ENCODE assay signal across 33 cellular contexts in genomic region chr18:30683836-30684235, GRCh38.
"Had no signal": no experiment of that assay in that cellular context is flagged by ENCODE, and none has a peak within 500 bp of the region (broad histone marks: within the 10 kb centered on the region; RNA-seq: fewer than 3 reads in every experiment).

No MANE protein-coding gene starts in this region.

- ATAC-seq: activated CD8-positive, alpha-beta T cell treated with anti-CD3 and anti-CD28 coated beads for 36 hours; activated naive CD4-positive, alpha-beta T cell treated with anti-CD3 and anti-CD28 coated beads, Interleukin-2, amount 50 U/mL, for 72 hours; activated T-cell treated with anti-CD3 and anti-CD28 coated beads, Interleukin-2, amount 50 U/mL, for 4 hours; activated T-cell treated with anti-CD3 and anti-CD28 coated beads, Interleukin-2, amount 50 U/mL, for 72 hours; activated T-helper 17 cell treated with anti-CD3 and anti-CD28 coated beads, Interleukin-2, amount 50 U/mL, for 72 hours had no signal

- H3K27me3 Mint-ChIP-seq: activated B cell treated with CpG ODN at 0.5 μM for 24 hours; activated CD4-positive, alpha-beta memory T cell treated with anti-CD3 and anti-CD28 coated beads for 36 hours; activated CD4-positive, alpha-beta T cell treated with anti-CD3 and anti-CD28 coated beads, Interleukin-2, amount 10 ng/mL, durations not matched to agents 24 days and 14 days; activated CD8-positive, alpha-beta T cell treated with anti-CD3 and anti-CD28 coated beads for 36 hours; activated naive CD8-positive, alpha-beta T cell treated with anti-CD3 and anti-CD28 coated beads for 36 hours; activated T-helper 17 cell treated with anti-CD3 and anti-CD28 coated beads, Interleukin-2, amount 50 U/mL, for 72 hours had no signal

- H3K36me3 ChIP-seq: adrenal gland, ascending aorta had no signal

- H3K4me3 Mint-ChIP-seq: activated B cell treated with CpG ODN at 0.5 μM for 24 hours; activated CD4-positive, alpha-beta memory T cell treated with anti-CD3 and anti-CD28 coated beads for 36 hours; activated CD4-positive, alpha-beta T cell treated with anti-CD3 and anti-CD28 coated beads, Interleukin-2, amount 10 ng/mL, durations not matched to agents 24 days and 14 days; activated CD8-positive, alpha-beta T cell treated with anti-CD3 and anti-CD28 coated beads for 36 hours; activated naive CD4-positive, alpha-beta T cell treated with anti-CD3 and anti-CD28 coated beads for 36 hours; activated naive CD8-positive, alpha-beta T cell treated with anti-CD3 and anti-CD28 coated beads for 36 hours; activated T-cell treated with anti-CD3 and anti-CD28 coated beads, Interleukin-2, amount 50 U/mL, for 4 hours; activated T-cell treated with anti-CD3 and anti-CD28 coated beads, Interleukin-2, amount 50 U/mL, for 72 hours; activated T-helper 1 cell treated with anti-CD3 and anti-CD28 coated beads, Interleukin-12 subunit alpha, Interleukin-12 subunit beta, Interleukin-2, Interleukin-4 antibody, amounts not matched to agents 30 ng/mL and 10 ng/mL and 1 ng/mL, durations not matched to agents 14 hours and 24 hours and 36 hours; activated T-helper 17 cell treated with anti-CD3 and anti-CD28 coated beads, Interleukin-2, amount 50 U/mL, for 72 hours; brain; T-helper 1 cell treated with Interleukin-12 subunit alpha and Interleukin-12 subunit beta and Interleukin-4 antibody, amounts not matched to agents 30 μg/mL and 1 μg/mL, for 36 hours; T-helper 2 cell treated with Interferon-gamma antibody and Interleukin-4, amounts not matched to agents 5 μg/mL and 100 μg/mL, for 36 hours had no signal

- H3K4me3 ChIP-seq: adrenal gland, ascending aorta had no signal

- H3K27ac Mint-ChIP-seq: activated B cell treated with CpG ODN at 0.5 μM for 24 hours; activated CD4-positive, alpha-beta memory T cell treated with anti-CD3 and anti-CD28 coated beads for 36 hours; activated CD4-positive, alpha-beta T cell treated with anti-CD3 and anti-CD28 coated beads, Interleukin-2, amount 10 ng/mL, durations not matched to agents 24 days and 14 days; activated CD8-positive, alpha-beta T cell treated with anti-CD3 and anti-CD28 coated beads for 36 hours; activated naive CD4-positive, alpha-beta T cell treated with anti-CD3 and anti-CD28 coated beads for 36 hours; activated naive CD4-positive, alpha-beta T cell treated with anti-CD3 and anti-CD28 coated beads, Interleukin-2, amount 50 U/mL, for 72 hours; activated naive CD8-positive, alpha-beta T cell treated with anti-CD3 and anti-CD28 coated beads for 36 hours; activated T-cell treated with anti-CD3 and anti-CD28 coated beads, Interleukin-2, amount 50 U/mL, for 72 hours; activated T-helper 1 cell treated with anti-CD3 and anti-CD28 coated beads, Interleukin-12 subunit alpha, Interleukin-12 subunit beta, Interleukin-2, Interleukin-4 antibody, amounts not matched to agents 30 ng/mL and 10 ng/mL and 1 ng/mL, durations not matched to agents 14 hours and 24 hours and 36 hours; activated T-helper 17 cell treated with anti-CD3 and anti-CD28 coated beads, Interleukin-2, amount 50 U/mL, for 72 hours; brain; T-helper 1 cell treated with Interleukin-12 subunit alpha and Interleukin-12 subunit beta and Interleukin-4 antibody, amounts not matched to agents 30 μg/mL and 1 μg/mL, for 36 hours; T-helper 2 cell treated with Interferon-gamma antibody and Interleukin-4, amounts not matched to agents 5 μg/mL and 100 μg/mL, for 36 hours had no signal

- DNase-seq: activated B cell treated with CpG ODN at 0.5 μM for 24 hours; activated CD4-positive, alpha-beta memory T cell treated with anti-CD3 and anti-CD28 coated beads for 36 hours; activated CD4-positive, alpha-beta T cell treated with anti-CD3 and anti-CD28 coated beads for 4 hours; activated CD4-positive, alpha-beta T cell treated with anti-CD3 and anti-CD28 coated beads, Interleukin-2, amount 10 ng/mL, durations not matched to agents 24 days and 14 days; activated CD4-positive, alpha-beta T cell treated with anti-CD3 and anti-CD28 coated beads, Interleukin-2, amount 50 U/mL, for 1 hour; activated CD4-positive, alpha-beta T cell treated with anti-CD3 and anti-CD28 coated beads, Interleukin-2, amount 50 U/mL, for 4 hours; activated CD4-positive, CD25-positive, alpha-beta regulatory T cell treated with anti-CD3 and anti-CD28 coated beads, Interleukin-2, amount 50 U/mL, for 72 hours; activated CD8-positive, alpha-beta memory T cell treated with anti-CD3 and anti-CD28 coated beads, Interleukin-2, amount 50 U/mL, for 4 hours; activated CD8-positive, alpha-beta T cell treated with anti-CD3 and anti-CD28 coated beads for 36 hours; activated effector memory CD4-positive, alpha-beta T cell treated with anti-CD3 and anti-CD28 coated beads, Interleukin-2, amount 50 U/mL, for 16 hours; activated gamma-delta T cell treated with Interleukin-2 at 50 U/mL for 16 hours; activated naive CD4-positive, alpha-beta T cell; activated naive CD4-positive, alpha-beta T cell treated with anti-CD3 and anti-CD28 coated beads for 36 hours; activated naive CD4-positive, alpha-beta T cell treated with anti-CD3 and anti-CD28 coated beads, Interleukin-2, amount 50 U/mL, for 16 hours; activated naive CD8-positive, alpha-beta T cell treated with anti-CD3 and anti-CD28 coated beads for 36 hours; activated T-cell treated with anti-CD3 and anti-CD28 coated beads for 4 hours; activated T-cell treated with anti-CD3 and anti-CD28 coated beads, Interleukin-2, amount 50 U/mL, for 1 hour; activated T-cell treated with anti-CD3 and anti-CD28 coated beads, Interleukin-2, amount 50 U/mL, for 4 hours; activated T-cell treated with anti-CD3 and anti-CD28 coated beads, Interleukin-2, amount 50 U/mL, for 72 hours; adrenal gland; amygdala; anterior cingulate cortex; central memory CD4-positive, alpha-beta T cell; T-helper 1 cell; T-helper 2 cell; T-helper 9 cell had no signal

- H3K9me3 Mint-ChIP-seq: activated B cell treated with CpG ODN at 0.5 μM for 24 hours; activated naive CD8-positive, alpha-beta T cell treated with anti-CD3 and anti-CD28 coated beads for 36 hours; brain had no signal

- H3K4me1 ChIP-seq: adrenal gland, ascending aorta had no signal

- H3K4me1 Mint-ChIP-seq: activated B cell treated with CpG ODN at 0.5 μM for 24 hours; activated CD4-positive, alpha-beta T cell treated with anti-CD3 and anti-CD28 coated beads, Interleukin-2, amount 10 ng/mL, durations not matched to agents 24 days and 14 days; activated naive CD8-positive, alpha-beta T cell treated with anti-CD3 and anti-CD28 coated beads for 36 hours; activated T-helper 17 cell treated with anti-CD3 and anti-CD28 coated beads, Interleukin-2, amount 50 U/mL, for 72 hours had no signal

- H3K27me3 ChIP-seq: adrenal gland, ascending aorta had no signal

- H3K36me3 Mint-ChIP-seq: activated CD4-positive, alpha-beta memory T cell treated with anti-CD3 and anti-CD28 coated beads for 36 hours; activated naive CD4-positive, alpha-beta T cell treated with anti-CD3 and anti-CD28 coated beads, Interleukin-2, amount 50 U/mL, for 72 hours; activated naive CD8-positive, alpha-beta T cell treated with anti-CD3 and anti-CD28 coated beads for 36 hours; brain had no signal

- H3K9me3 ChIP-seq: adrenal gland, ascending aorta had no signal
